In genomic region chr18:24514439-24514838, GRCh38 we compare ENCODE assay signal across 8 cellular contexts. TPM values are rescaled to one million over a fixed set of nuclear protein-coding genes. Genes with fewer than 3 reads are reported as not detected.
DNase-seq lines count a peak whose midpoint lies in the region; ATAC-seq and TF ChIP-seq lines count a peak whose summit lies in the region.

No MANE protein-coding gene starts in this region.

- peak; percentile 48 for TF ChIP-seq CTCF in AG10803 (conservative IDR thresholded peaks at IDR 0.05; ENCODE audit: low read length)
- TF ChIP-seq CTCF in glutamatergic neuron (IDR thresholded peaks at IDR 0.05; ENCODE audit: partially characterized antibody, unreplicated experiment), result peak; percentile 92

- no peak overlapping the region for H3K27ac Mint-ChIP-seq in glutamatergic neuron (ENCODE audit: unreplicated experiment)

- peaks cover 2% of the 10 kb centered on the region for H3K4me1 Mint-ChIP-seq in glutamatergic neuron (ENCODE audit: low read depth, unreplicated experiment)

- no peak overlapping the region for H3K4me3 ChIP-seq in AG10803 (ENCODE audit: low read length)

- H3K36me3 Mint-ChIP-seq in glutamatergic neuron (ENCODE audit: unreplicated experiment), result no peaks in the 10 kb centered on the region

- DNase-seq in AG10803 (ENCODE audit: low read depth) (peak; percentile 21), SK-MEL-5 (ENCODE audit: low read depth, low spot score) (peak; percentile 72), glutamatergic neuron (no peak), NCI-H2081 treated with DMSO at 0.1 percent for 48 hours (lab: John Stamatoyannopoulos, UW) (no peak), amygdala (lab: John Stamatoyannopoulos, UW) (no peak), globus pallidus (ENCODE audit: low spot score) (no peak)

- ATAC-seq in GM18502 (IDR thresholded peaks at IDR 0.05; ENCODE audit: poor library complexity, unreplicated experiment) (peak; percentile 86), HG03342 (IDR thresholded peaks at IDR 0.05; ENCODE audit: unreplicated experiment) (peak; percentile 70)

- in situ Hi-C loops in SK-MEL-5 (cut with HindIII; ENCODE audit: low pct_unique_long_range_greater_than_20kb, low sequenced_read_pairs), result no loop called here

- H3K27me3 Mint-ChIP-seq in glutamatergic neuron (ENCODE audit: unreplicated experiment), result no peaks in the 10 kb centered on the region

- no peaks in the 10 kb centered on the region for H3K9me3 Mint-ChIP-seq in glutamatergic neuron (ENCODE audit: unreplicated experiment)

- H3K4me3 Mint-ChIP-seq in glutamatergic neuron (ENCODE audit: unreplicated experiment), result no peak overlapping the region

RNA-seq across cellular contexts. Expression of gene HRH4, which starts 54.0 kb away (rescaled TPM):
- total RNA-seq in SK-MEL-5 (2014; rRNA removed; shearing (Covaris generic)), result not detected in 2 replicates
- polyA plus RNA-seq in SK-MEL-5 (2015; cell fraction: cytosol; rRNA removed), result 0.05 and 0.06 TPM in 2 replicates
- 0.09 and 0.43 TPM in 2 replicates for polyA plus RNA-seq in SK-MEL-5 (2015; cell fraction: nucleus; rRNA removed)
- total RNA-seq in glutamatergic neuron (ENCODE audit: unreplicated experiment), result not detected

Comparison
In these comparisons a context has a peak if more than half of its experiments do, and no peak if none do; other contexts are left out.
1. DNase-seq: peak in AG10803 (single experiment) and SK-MEL-5 (single experiment); none in glutamatergic neuron (single experiment), NCI-H2081 treated with DMSO at 0.1 percent for 48 hours (single experiment), amygdala (0 of 56) and globus pallidus (single experiment).